ENCODE assay signal across 2 cellular contexts in genomic region chr2:216467845-216468244, GRCh38.
TF ChIP-seq lines count a peak whose summit lies in the region.

No MANE protein-coding gene starts in this region.

TF ChIP-seq in HepG2, 621 proteins besides CTCF, POLR2A, EP300 and RAD21:
- TF ChIP-seq CEBPG (CRISPR knock-in tag; IDR thresholded peaks at IDR 0.05) (0 out of 2 replicates have a peak, but pooled peaks have one; percentile 7), ZHX1 (CRISPR knock-in tag; IDR thresholded peaks at IDR 0.05; ENCODE audit: low read depth) (no peak), ZBTB39 (CRISPR knock-in tag; IDR thresholded peaks at IDR 0.05) (no peak), CEBPB (IDR thresholded peaks at IDR 0.05; ENCODE audit: borderline replicate concordance, low read depth, low read length) (peak; percentile 82), MTERF4 (CRISPR knock-in tag; IDR thresholded peaks at IDR 0.05) (no peak), PAWR (CRISPR knock-in tag; IDR thresholded peaks at IDR 0.05; ENCODE audit: borderline replicate concordance) (no peak), RFXAP (CRISPR knock-in tag; IDR thresholded peaks at IDR 0.05; ENCODE audit: borderline replicate concordance) (no peak), PAX8 (CRISPR knock-in tag; IDR thresholded peaks at IDR 0.05; ENCODE audit: borderline replicate concordance) (no peak), ARNT (IDR thresholded peaks at IDR 0.05) (no peak), ATF6 (CRISPR knock-in tag; conservative IDR thresholded peaks at IDR 0.05) (no peak), ZNF75D (CRISPR knock-in tag; IDR thresholded peaks at IDR 0.05; ENCODE audit: borderline replicate concordance) (no peak), REL (CRISPR knock-in tag; conservative IDR thresholded peaks at IDR 0.05) (no peak)

TF ChIP-seq in K562, 482 proteins besides CTCF, POLR2A, EP300 and RAD21:
- TF ChIP-seq TBP (optimal IDR thresholded peaks at IDR 0.05; ENCODE audit: low read depth, low read length) (no peak), HBP1 (CRISPR knock-in tag; IDR thresholded peaks at IDR 0.05) (no peak), STAT5B (CRISPR knock-in tag; IDR thresholded peaks at IDR 0.05) (no peak), PTTG1 (tag; IDR thresholded peaks at IDR 0.05; ENCODE audit: low read depth) (no peak), CEBPB (tag; IDR thresholded peaks at IDR 0.05) (peak; percentile 56; the same call in 1 of the 2 replicates)
